ENCODE assay signal across 19 cellular contexts in the genomic region with DNA sequence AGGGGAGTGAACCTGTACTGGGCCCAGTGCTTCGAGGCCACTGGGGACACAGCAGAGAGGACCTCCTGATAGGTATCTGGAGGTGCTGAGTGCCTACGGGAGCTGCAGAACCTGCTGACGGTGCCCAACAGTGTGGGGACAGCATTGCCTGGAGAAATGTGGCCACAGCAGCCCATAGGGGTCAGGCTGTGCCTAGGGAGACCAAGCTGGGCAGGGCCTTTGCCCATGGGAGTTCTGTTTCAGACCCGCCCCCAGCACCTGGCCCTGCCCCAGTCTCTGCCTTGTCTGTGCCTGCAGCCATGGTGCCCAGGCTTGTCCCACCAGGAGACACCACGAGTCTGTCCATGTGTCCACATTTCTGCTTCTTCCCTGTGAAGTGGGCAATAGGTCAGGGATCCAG. TPM values are rescaled to one million over a fixed set of nuclear protein-coding genes. Genes with fewer than 3 reads are reported as not detected.
DNase-seq lines count a peak whose midpoint lies in the region; ATAC-seq and TF ChIP-seq lines count a peak whose summit lies in the region.
"Had no signal": no experiment of that assay in that cellular context is flagged by ENCODE, and none has a peak within 500 bp of the region (broad histone marks: within the 10 kb centered on the region; RNA-seq: fewer than 3 reads in every experiment).

No MANE protein-coding gene starts in this region.

- H3K9me3 ChIP-seq in BLaER1 treated with 17β-estradiol and CSF1 and Interleukin-3, amounts not matched to agents 10 nM and 100 nM (replicated peaks in 1 of 11), result no peaks in the 10 kb centered on the region
- H3K9me3 ChIP-seq in trophoblast cell (ENCODE audit: insufficient read depth, low read depth, low read length), result peaks cover 1% of the 10 kb centered on the region
- H3K9me3 ChIP-seq: MG63, SJSA1 had no signal

- H3K4ac ChIP-seq in trophoblast cell (ENCODE audit: low read depth, low read length), result no peak overlapping the region

- H3K4me3 ChIP-seq in BLaER1 treated with 17β-estradiol and CSF1 and Interleukin-3, amounts not matched to agents 10 nM and 100 nM, result no peak overlapping the region
- no peak overlapping the region for H3K4me3 ChIP-seq in trophoblast cell (ENCODE audit: low read depth, low read length)
- H3K4me3 ChIP-seq: MG63, SJSA1 had no signal

- no peak for TF ChIP-seq CTCF in WTC11 (IDR thresholded peaks at IDR 0.05)

- no CpG with 5 or more reads among the region's 5 CpGs for WGBS in trophoblast cell (ENCODE audit: extremely low coverage, insufficient coverage, insufficient read length)

- no peak overlapping the region for H4K91ac ChIP-seq in trophoblast cell (ENCODE audit: low read depth, low read length)

- H3K27ac Mint-ChIP-seq in WTC11, result no peak overlapping the region
- H3K27ac Mint-ChIP-seq: B cell; CD4-positive, alpha-beta T cell; IgD-negative memory B cell had no signal

- H3K23ac ChIP-seq in trophoblast cell (ENCODE audit: low read length), result peak overlapping the region; percentile 56

- CTCF ChIA-PET in WTC11 (lab: Charles Lee), result interaction anchor here (0.6 to 1.6 kb wide), 6 partner anchors 11 to 605 kb away, joined by 3 to 9 read pairs (median 4); a partner anchor contains a TSS

- H3K27me3 Mint-ChIP-seq in WTC11 (ENCODE audit: low read depth), result peaks cover 28% of the 10 kb centered on the region

- H3K9me3 Mint-ChIP-seq in WTC11, result no peaks in the 10 kb centered on the region
- H3K9me3 Mint-ChIP-seq: CD4-positive, alpha-beta T cell; IgD-negative memory B cell had no signal

- POLR2A ChIA-PET in WTC11 (lab: Charles Lee), result no interaction called here

- H4K8ac ChIP-seq in trophoblast cell (ENCODE audit: low read depth, low read length), result no peak overlapping the region

- no peak overlapping the region for H2AK5ac ChIP-seq in trophoblast cell (ENCODE audit: low read length)

- DNase-seq in WTC11 (ENCODE audit: low spot score), result peak; percentile 23
- DNase-seq in iPS-NIHi11 (ENCODE audit: low spot score), result peak; percentile 46
- DNase-seq in trophoblast cell, result no peak
- no peak for DNase-seq in EL
- DNase-seq in DMS 273 treated with DMSO at 0.1 percent for 48 hours (lab: John Stamatoyannopoulos, UW), result no peak
- no peak for DNase-seq in NCI-H187 treated with DMSO at 0.1 percent for 48 hours (lab: John Stamatoyannopoulos, UW)
- DNase-seq: Calu3; CD4-positive, alpha-beta T cell; DMS53; Kasumi-1; MG63; NCI-H1048; NCI-H1436; NCI-H2081 treated with DMSO at 0.1 percent for 48 hours had no signal

- no peak overlapping the region for H3K14ac ChIP-seq in trophoblast cell (ENCODE audit: low read length)

- no peaks in the 10 kb centered on the region for H4K20me1 ChIP-seq in BLaER1 treated with 17β-estradiol and CSF1 and Interleukin-3, amounts not matched to agents 10 nM and 100 nM

- H3K4me1 Mint-ChIP-seq in WTC11, result 0 out of 2 replicates have a peak, but pooled peaks cover 3% of the 10 kb centered on the region
- H3K4me1 Mint-ChIP-seq: B cell, IgD-negative memory B cell had no signal

- no peaks in the 10 kb centered on the region for H3K27me3 ChIP-seq in BLaER1 treated with 17β-estradiol and CSF1 and Interleukin-3, amounts not matched to agents 10 nM and 100 nM
- no peaks in the 10 kb centered on the region for H3K27me3 ChIP-seq in trophoblast cell (ENCODE audit: insufficient read depth, low read length)
- H3K27me3 ChIP-seq: MG63, SJSA1 had no signal

- no peaks in the 10 kb centered on the region for H3K79me2 ChIP-seq in trophoblast cell (ENCODE audit: control insufficient read depth, insufficient read depth, low read length, poor library complexity)

- no peak overlapping the region for H2AFZ ChIP-seq in trophoblast cell (ENCODE audit: insufficient read depth, low read length, poor library complexity)

- H4K12ac ChIP-seq in trophoblast cell (ENCODE audit: low read depth, low read length), result no peak overlapping the region

- H3K4me2 ChIP-seq in BLaER1 treated with 17β-estradiol and CSF1 and Interleukin-3, amounts not matched to agents 10 nM and 100 nM, result peak overlapping the region in 9 of 11 experiments; percentile 12 to 77 (median 51); a peak in 16 of 22 replicates
- H3K4me2 ChIP-seq in trophoblast cell (ENCODE audit: low read length), result no peak overlapping the region

- H2BK5ac ChIP-seq in trophoblast cell (ENCODE audit: low read depth, low read length, poor library complexity), result no peak overlapping the region

- no peak overlapping the region for H3K18ac ChIP-seq in trophoblast cell (ENCODE audit: low read length)

- peak; percentile 91 for ATAC-seq in WTC11
- ATAC-seq: Panc1 had no signal

- no peak overlapping the region for H2BK12ac ChIP-seq in trophoblast cell (ENCODE audit: low read length)

- peaks cover 18 to 58% (median 47%) of the 10 kb centered on the region in 10 experiments for H3K4me1 ChIP-seq in BLaER1 treated with 17β-estradiol and CSF1 and Interleukin-3, amounts not matched to agents 10 nM and 100 nM
- H3K4me1 ChIP-seq in trophoblast cell (ENCODE audit: control insufficient read depth in 1 of 2, insufficient read depth in 2 of 2, low read length in 2 of 2), result peaks cover 3 to 4% of the 10 kb centered on the region in 2 experiments
- H3K4me1 ChIP-seq: SJSA1 had no signal

- no peaks in the 10 kb centered on the region for H3K36me3 ChIP-seq in BLaER1 treated with 17β-estradiol and CSF1 and Interleukin-3, amounts not matched to agents 10 nM and 100 nM
- no peaks in the 10 kb centered on the region for H3K36me3 ChIP-seq in trophoblast cell (ENCODE audit: control insufficient read depth in 1 of 2, insufficient read depth in 2 of 2, low read length in 2 of 2)
- H3K36me3 ChIP-seq: MG63, SJSA1 had no signal

- H3K4me3 Mint-ChIP-seq in WTC11, result no peak overlapping the region
- H3K4me3 Mint-ChIP-seq: B cell; CD4-positive, alpha-beta T cell; IgD-negative memory B cell had no signal

- H3K9ac ChIP-seq in BLaER1 treated with 17β-estradiol and CSF1 and Interleukin-3, amounts not matched to agents 10 nM and 100 nM, result no peak overlapping the region
- no peak overlapping the region for H3K9ac ChIP-seq in trophoblast cell (ENCODE audit: low read length)

- H3K36me3 Mint-ChIP-seq in WTC11, result no peaks in the 10 kb centered on the region
- H3K36me3 Mint-ChIP-seq: IgD-negative memory B cell had no signal

- H2BK120ac ChIP-seq in trophoblast cell (ENCODE audit: insufficient read depth, low read length, poor library complexity), result no peak overlapping the region

- no peak overlapping the region for H3K27ac ChIP-seq in BLaER1 treated with 17β-estradiol and CSF1 and Interleukin-3, amounts not matched to agents 10 nM and 100 nM
- H3K27ac ChIP-seq in trophoblast cell (ENCODE audit: low read depth, low read length), result no peak overlapping the region
- H3K27ac ChIP-seq: SJSA1 had no signal

- no peaks in the 10 kb centered on the region for H3K79me1 ChIP-seq in trophoblast cell (ENCODE audit: low read length)

TF ChIP-seq in WTC11, 78 proteins besides CTCF, POLR2A, EP300 and RAD21 (continues in another document):
- TF ChIP-seq, protein P1, sequence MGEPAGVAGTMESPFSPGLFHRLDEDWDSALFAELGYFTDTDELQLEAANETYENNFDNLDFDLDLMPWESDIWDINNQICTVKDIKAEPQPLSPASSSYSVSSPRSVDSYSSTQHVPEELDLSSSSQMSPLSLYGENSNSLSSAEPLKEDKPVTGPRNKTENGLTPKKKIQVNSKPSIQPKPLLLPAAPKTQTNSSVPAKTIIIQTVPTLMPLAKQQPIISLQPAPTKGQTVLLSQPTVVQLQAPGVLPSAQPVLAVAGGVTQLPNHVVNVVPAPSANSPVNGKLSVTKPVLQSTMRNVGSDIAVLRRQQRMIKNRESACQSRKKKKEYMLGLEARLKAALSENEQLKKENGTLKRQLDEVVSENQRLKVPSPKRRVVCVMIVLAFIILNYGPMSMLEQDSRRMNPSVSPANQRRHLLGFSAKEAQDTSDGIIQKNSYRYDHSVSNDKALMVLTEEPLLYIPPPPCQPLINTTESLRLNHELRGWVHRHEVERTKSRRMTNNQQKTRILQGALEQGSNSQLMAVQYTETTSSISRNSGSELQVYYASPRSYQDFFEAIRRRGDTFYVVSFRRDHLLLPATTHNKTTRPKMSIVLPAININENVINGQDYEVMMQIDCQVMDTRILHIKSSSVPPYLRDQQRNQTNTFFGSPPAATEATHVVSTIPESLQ (CRISPR knock-in tag; IDR thresholded peaks at IDR 0.05), result no peak
- TF ChIP-seq ZNF317 (CRISPR knock-in tag; IDR thresholded peaks at IDR 0.05; ENCODE audit: borderline replicate concordance, low read depth) (no peak), HMGA2 (CRISPR knock-in tag; IDR thresholded peaks at IDR 0.05) (no peak), KAT7 (CRISPR knock-in tag; IDR thresholded peaks at IDR 0.05; ENCODE audit: borderline replicate concordance) (no peak)
- TF ChIP-seq, protein P2, sequence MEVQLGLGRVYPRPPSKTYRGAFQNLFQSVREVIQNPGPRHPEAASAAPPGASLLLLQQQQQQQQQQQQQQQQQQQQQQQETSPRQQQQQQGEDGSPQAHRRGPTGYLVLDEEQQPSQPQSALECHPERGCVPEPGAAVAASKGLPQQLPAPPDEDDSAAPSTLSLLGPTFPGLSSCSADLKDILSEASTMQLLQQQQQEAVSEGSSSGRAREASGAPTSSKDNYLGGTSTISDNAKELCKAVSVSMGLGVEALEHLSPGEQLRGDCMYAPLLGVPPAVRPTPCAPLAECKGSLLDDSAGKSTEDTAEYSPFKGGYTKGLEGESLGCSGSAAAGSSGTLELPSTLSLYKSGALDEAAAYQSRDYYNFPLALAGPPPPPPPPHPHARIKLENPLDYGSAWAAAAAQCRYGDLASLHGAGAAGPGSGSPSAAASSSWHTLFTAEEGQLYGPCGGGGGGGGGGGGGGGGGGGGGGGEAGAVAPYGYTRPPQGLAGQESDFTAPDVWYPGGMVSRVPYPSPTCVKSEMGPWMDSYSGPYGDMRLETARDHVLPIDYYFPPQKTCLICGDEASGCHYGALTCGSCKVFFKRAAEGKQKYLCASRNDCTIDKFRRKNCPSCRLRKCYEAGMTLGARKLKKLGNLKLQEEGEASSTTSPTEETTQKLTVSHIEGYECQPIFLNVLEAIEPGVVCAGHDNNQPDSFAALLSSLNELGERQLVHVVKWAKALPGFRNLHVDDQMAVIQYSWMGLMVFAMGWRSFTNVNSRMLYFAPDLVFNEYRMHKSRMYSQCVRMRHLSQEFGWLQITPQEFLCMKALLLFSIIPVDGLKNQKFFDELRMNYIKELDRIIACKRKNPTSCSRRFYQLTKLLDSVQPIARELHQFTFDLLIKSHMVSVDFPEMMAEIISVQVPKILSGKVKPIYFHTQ (CRISPR knock-in tag; IDR thresholded peaks at IDR 0.05), result no peak
- TF ChIP-seq, protein P3, sequence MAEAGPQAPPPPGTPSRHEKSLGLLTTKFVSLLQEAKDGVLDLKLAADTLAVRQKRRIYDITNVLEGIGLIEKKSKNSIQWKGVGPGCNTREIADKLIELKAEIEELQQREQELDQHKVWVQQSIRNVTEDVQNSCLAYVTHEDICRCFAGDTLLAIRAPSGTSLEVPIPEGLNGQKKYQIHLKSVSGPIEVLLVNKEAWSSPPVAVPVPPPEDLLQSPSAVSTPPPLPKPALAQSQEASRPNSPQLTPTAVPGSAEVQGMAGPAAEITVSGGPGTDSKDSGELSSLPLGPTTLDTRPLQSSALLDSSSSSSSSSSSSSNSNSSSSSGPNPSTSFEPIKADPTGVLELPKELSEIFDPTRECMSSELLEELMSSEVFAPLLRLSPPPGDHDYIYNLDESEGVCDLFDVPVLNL (CRISPR knock-in tag; IDR thresholded peaks at IDR 0.05; ENCODE audit: borderline replicate concordance, low read depth), result no peak

RNA-seq across cellular contexts. Expression of a gene that starts 15.3 kb away (rescaled TPM):
- total RNA-seq in WTC11 (2021), result 1,643 to 1,831 TPM (median 1,818 TPM) in 3 replicates
- polyA plus RNA-seq in trophoblast cell (2013), result 1,121 and 1,210 TPM in 2 replicates

Comparison
In these comparisons a context has a peak if more than half of its experiments do, and no peak if none do; other contexts are left out.
1. DNase-seq: peak in WTC11 (single experiment) and iPS-NIHi11 (single experiment); none in trophoblast cell (0 of 2), EL (single experiment), DMS 273 treated with DMSO at 0.1 percent for 48 hours (single experiment) and NCI-H187 treated with DMSO at 0.1 percent for 48 hours (single experiment).